Comparison of ENCODE assay signal across 1 cellular context in the genomic region with DNA sequence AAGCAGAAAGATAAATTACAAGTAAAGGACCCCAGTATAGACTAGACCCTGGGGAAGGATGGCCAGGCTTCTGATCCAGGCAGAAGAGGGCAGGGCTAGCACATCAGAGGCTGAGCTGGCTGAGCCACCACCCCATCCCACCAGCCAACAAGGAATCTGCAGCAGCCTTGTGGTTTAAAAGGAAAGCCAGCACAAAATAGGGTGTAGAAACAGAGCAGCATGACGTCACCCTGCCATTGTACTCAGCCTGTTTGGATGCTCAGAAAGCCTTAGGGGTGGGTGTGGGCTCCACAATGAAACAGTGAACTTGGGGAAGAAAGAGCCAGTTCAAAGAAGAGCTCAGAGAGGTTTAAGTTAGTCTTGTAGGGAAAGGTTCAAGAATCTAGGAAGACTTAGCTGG.
A peak's percentile ranks its signal among the peaks of the same experiment; 100 is the strongest.
TF ChIP-seq lines count a peak whose summit lies in the region.

No MANE protein-coding gene starts in this region.

TF ChIP-seq in HepG2, 621 proteins besides CTCF, POLR2A, EP300 and RAD21:
- TF ChIP-seq ATF7 (IDR thresholded peaks at IDR 0.05) (peak; percentile 93), ATF7 (CRISPR knock-in tag; IDR thresholded peaks at IDR 0.05) (no peak), CREB1 (IDR thresholded peaks at IDR 0.05) (peak; percentile 86), CREB1 (CRISPR knock-in tag; IDR thresholded peaks at IDR 0.05) (no peak), ZNF562 (CRISPR knock-in tag; IDR thresholded peaks at IDR 0.05; ENCODE audit: borderline replicate concordance) (no peak), ZSCAN12 (CRISPR knock-in tag; IDR thresholded peaks at IDR 0.05) (no peak), ZNF788 (CRISPR knock-in tag; IDR thresholded peaks at IDR 0.05; ENCODE audit: borderline replicate concordance) (no peak)
- TF ChIP-seq, protein P1, sequence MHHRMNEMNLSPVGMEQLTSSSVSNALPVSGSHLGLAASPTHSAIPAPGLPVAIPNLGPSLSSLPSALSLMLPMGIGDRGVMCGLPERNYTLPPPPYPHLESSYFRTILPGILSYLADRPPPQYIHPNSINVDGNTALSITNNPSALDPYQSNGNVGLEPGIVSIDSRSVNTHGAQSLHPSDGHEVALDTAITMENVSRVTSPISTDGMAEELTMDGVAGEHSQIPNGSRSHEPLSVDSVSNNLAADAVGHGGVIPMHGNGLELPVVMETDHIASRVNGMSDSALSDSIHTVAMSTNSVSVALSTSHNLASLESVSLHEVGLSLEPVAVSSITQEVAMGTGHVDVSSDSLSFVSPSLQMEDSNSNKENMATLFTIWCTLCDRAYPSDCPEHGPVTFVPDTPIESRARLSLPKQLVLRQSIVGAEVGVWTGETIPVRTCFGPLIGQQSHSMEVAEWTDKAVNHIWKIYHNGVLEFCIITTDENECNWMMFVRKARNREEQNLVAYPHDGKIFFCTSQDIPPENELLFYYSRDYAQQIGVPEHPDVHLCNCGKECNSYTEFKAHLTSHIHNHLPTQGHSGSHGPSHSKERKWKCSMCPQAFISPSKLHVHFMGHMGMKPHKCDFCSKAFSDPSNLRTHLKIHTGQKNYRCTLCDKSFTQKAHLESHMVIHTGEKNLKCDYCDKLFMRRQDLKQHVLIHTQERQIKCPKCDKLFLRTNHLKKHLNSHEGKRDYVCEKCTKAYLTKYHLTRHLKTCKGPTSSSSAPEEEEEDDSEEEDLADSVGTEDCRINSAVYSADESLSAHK (CRISPR knock-in tag; IDR thresholded peaks at IDR 0.05; ENCODE audit: borderline replicate concordance), result no peak
TF ChIP-seq in HepG2: peak in this region for 2.
